ENCODE assay signal across 9 cellular contexts in genomic region chr9:136996361-136997281, GRCh38. TPM values are rescaled to one million over a fixed set of nuclear protein-coding genes. Genes with fewer than 3 reads are reported as not detected.
DNase-seq lines count a peak whose midpoint lies in the region; ATAC-seq, FAIRE-seq and TF ChIP-seq lines count a peak whose summit lies in the region.
"Had no signal": no experiment of that assay in that cellular context is flagged by ENCODE, and none has a peak within 500 bp of the region (broad histone marks: within the 10 kb centered on the region; RNA-seq: fewer than 3 reads in every experiment).

TSS of gene CLIC3 (minus strand) at chr9:136996568. CDS start at chr9:136996543, 25 bp downstream.

- FAIRE-seq in GM12892 (lab: Jason Lieb, UNC) (peak; percentile 36), HTR-8/SVneo (lab: Jason Lieb, UNC) (no peak)

- TF ChIP-seq CTCF in Peyer's patch (IDR thresholded peaks at IDR 0.05) (no peak), A673 (conservative IDR thresholded peaks at IDR 0.05; ENCODE audit: low read depth, low read length) (no peak)

- peaks cover 0 to 7% (median 0%) of the 10 kb centered on the region in 3 donors for H3K36me3 ChIP-seq in Peyer's patch
- H3K36me3 ChIP-seq in muscle layer of duodenum (ENCODE audit: control insufficient read depth in 1 of 2, insufficient read depth in 2 of 2, low read length in 2 of 2), result peaks cover 0 to 7% of the 10 kb centered on the region in 2 donors
- peaks cover 7% of the 10 kb centered on the region for H3K36me3 ChIP-seq in A673 (ENCODE audit: insufficient read depth, low read length, poor library complexity, severe bottlenecking)
- H3K36me3 ChIP-seq: ovary had no signal

- BruUV-seq in A673 (replicated peaks; lab: Mats Ljungman, UMichigan), result no TSS peak

- H3K27me3 ChIP-seq in Peyer's patch, result no peaks in the 10 kb centered on the region
- H3K27me3 ChIP-seq in muscle layer of duodenum (ENCODE audit: low read depth, low read length), result peaks cover 5% of the 10 kb centered on the region
- H3K27me3 ChIP-seq in A673 (replicated peaks; ENCODE audit: insufficient read depth, low read depth, low read length, poor library complexity), result no peaks in the 10 kb centered on the region
- H3K27me3 ChIP-seq: ovary had no signal

- H3K4me3 ChIP-seq in Peyer's patch (peak within 1 kb of the TSS; percentile 16 to 37 (median 35)), muscle layer of duodenum (ENCODE audit: low read depth in 1 of 2, low read length in 2 of 2) (peak within 1 kb of the TSS; percentile 16 to 33), A673 (ENCODE audit: low read depth, low read length, poor library complexity, severe bottlenecking) (no peak within 1 kb of the TSS)
- H3K4me3 ChIP-seq: ovary had no signal

- no peak for DNase-seq in GM12892 (ENCODE audit: insufficient read length)
- peak; percentile 68 to 81 (median 74) for DNase-seq in Peyer's patch
- peak; percentile 55 for DNase-seq in astrocyte of the hippocampus (ENCODE audit: low read depth, low spot score)
- DNase-seq in NCI-H2107 treated with DMSO at 0.1 percent for 48 hours (lab: John Stamatoyannopoulos, UW; ENCODE audit: unreplicated experiment), result no peak
- no peak for DNase-seq in A673 (ENCODE audit: low spot score)
- DNase-seq in HTR-8/SVneo (ENCODE audit: insufficient read length, low spot score), result no peak

- no peak for ATAC-seq in GM21381 (IDR thresholded peaks at IDR 0.05; ENCODE audit: unreplicated experiment)

- peak within 1 kb of the TSS; percentile 23 to 76 (median 64) for H3K27ac ChIP-seq in Peyer's patch
- H3K27ac ChIP-seq in muscle layer of duodenum (ENCODE audit: low read length), result no peak within 1 kb of the TSS
- H3K27ac ChIP-seq in A673 (ENCODE audit: low read depth, low read length, poor library complexity, severe bottlenecking), result no peak within 1 kb of the TSS

- POLR2A ChIA-PET in A673 (lab: Charles Lee; ENCODE audit: low non-redundant PET), result no interaction called here

- intact Hi-C loops in A673 (cut with micrococcal nuclease; ENCODE audit: unreplicated experiment), result no loop called here

- H3K9me3 ChIP-seq in Peyer's patch (no peaks in the 10 kb centered on the region), muscle layer of duodenum (ENCODE audit: control insufficient read depth in 1 of 2, low read length in 2 of 2) (no peaks in the 10 kb centered on the region), A673 (ENCODE audit: low read depth, low read length, poor library complexity, severe bottlenecking) (no peaks in the 10 kb centered on the region)
- H3K9me3 ChIP-seq: ovary had no signal

- TF ChIP-seq POLR2A in GM12892 (IDR thresholded peaks at IDR 0.05; ENCODE audit: low read depth, low read length), result no peak
- TF ChIP-seq POLR2A in Peyer's patch (IDR thresholded peaks at IDR 0.05), result peak in 1 of 2 donors; percentile 7

- CTCF ChIA-PET in A673 (lab: Charles Lee), result no interaction called here

- H3K4me1 ChIP-seq in Peyer's patch (peaks cover 3 to 50% (median 29%) of the 10 kb centered on the region in 4 donors), muscle layer of duodenum (ENCODE audit: control insufficient read depth in 1 of 2, insufficient read depth in 2 of 2, low read length in 2 of 2) (peaks cover 0 to 36% of the 10 kb centered on the region in 2 donors), A673 (ENCODE audit: insufficient read depth, low read length, poor library complexity, severe bottlenecking) (peaks cover 26% of the 10 kb centered on the region)

RNA-seq across cellular contexts. Expression of gene CLIC3, which starts in this region (rescaled TPM):
- polyA plus RNA-seq in GM12892 (2012; ENCODE audit: missing spikeins), result not detected
- total RNA-seq in Peyer's patch (1 to 10 TPM in 1 of 4 donors, not detected in 3; 3.3 TPM), A673 (2021) (not detected in 2 replicates)

Comparison
In these comparisons a context has a peak if more than half of its experiments do, and no peak if none do; other contexts are left out.
1. DNase-seq: peak in Peyer's patch (3 of 3) and astrocyte of the hippocampus (single experiment); none in GM12892 (single experiment), NCI-H2107 treated with DMSO at 0.1 percent for 48 hours (single experiment), A673 (single experiment) and HTR-8/SVneo (single experiment).
2. H3K27ac ChIP-seq: peak in Peyer's patch (4 of 4); none in muscle layer of duodenum (single experiment) and A673 (single experiment).